Comparison of ENCODE assay signal across 10 cellular contexts in genomic region chr4:184457530-184458249, GRCh38. TPM values are rescaled to one million over a fixed set of nuclear protein-coding genes. Genes with fewer than 3 reads are reported as not detected.
A peak's percentile ranks its signal among the peaks of the same experiment; 100 is the strongest.
DNase-seq lines count a peak whose midpoint lies in the region; ATAC-seq and TF ChIP-seq lines count a peak whose summit lies in the region.
"Had no signal": no experiment of that assay in that cellular context is flagged by ENCODE, and none has a peak within 500 bp of the region (broad histone marks: within the 10 kb centered on the region; RNA-seq: fewer than 3 reads in every experiment).

No MANE protein-coding gene starts in this region.

- no peaks in the 10 kb centered on the region for H3K27me3 Mint-ChIP-seq in nephron progenitor cell (ENCODE audit: low read depth, poor library complexity)

- no peak for TF ChIP-seq EP300 in transverse colon (IDR thresholded peaks at IDR 0.05; ENCODE audit: low read depth)

- H3K27me3 ChIP-seq in right atrium auricular region (no peaks in the 10 kb centered on the region), KMS-11 (ENCODE audit: insufficient read depth, low read depth) (no peaks in the 10 kb centered on the region), transverse colon (no peaks in the 10 kb centered on the region)
- H3K27me3 ChIP-seq: gastrocnemius medialis had no signal

- H4K20me1 ChIP-seq in KMS-11 (ENCODE audit: insufficient read depth): no peaks in the 10 kb centered on the region

- DNase-seq in Right ventricle myocardium inferior (ENCODE audit: missing footprints) (no peak), right atrium auricular region (ENCODE audit: low spot score) (no peak), cerebellar nuclear complex (lab: John Stamatoyannopoulos, UW) (peak; percentile 48 to 62), transverse colon (peak; percentile 52), nephron progenitor cell (no peak)
- no peak for DNase-seq in stimulated activated naive CD4-positive, alpha-beta T cell treated with Interleukin-2 at 50 U/mL for 16 hours (lab: John Stamatoyannopoulos, UW)
- DNase-seq: NCI-H1694 had no signal

- H3K9me3 ChIP-seq in right atrium auricular region (no peaks in the 10 kb centered on the region), transverse colon (no peaks in the 10 kb centered on the region)
- H3K9me3 ChIP-seq: gastrocnemius medialis had no signal

- H3K4me2 ChIP-seq in KMS-11: peak overlapping the region; percentile 72

- H3K27ac Mint-ChIP-seq in nephron progenitor cell: no peak overlapping the region

- peaks cover 90% of the 10 kb centered on the region for H3K79me2 ChIP-seq in KMS-11 (ENCODE audit: insufficient read depth, low read depth)

- no peak overlapping the region for H2AFZ ChIP-seq in KMS-11 (ENCODE audit: low read depth)

- H3K9ac ChIP-seq in KMS-11: peak overlapping the region; percentile 26; the same call in 1 of the 2 replicates

- intact Hi-C loops in Right ventricle myocardium inferior (cut with DNase I): no loop called here
- intact Hi-C loops in transverse colon (cut with DNase I; ENCODE audit: low total_unique reads): no loop called here

- H3K9me3 Mint-ChIP-seq in nephron progenitor cell: no peaks in the 10 kb centered on the region

- ATAC-seq in Right ventricle myocardium inferior (peak; percentile 24), HG02870 (IDR thresholded peaks at IDR 0.05; ENCODE audit: unreplicated experiment) (no peak)
- ATAC-seq: gastrocnemius medialis had no signal

- no peak for TF ChIP-seq POLR2A in transverse colon (IDR thresholded peaks at IDR 0.05)

- H3K27ac ChIP-seq in right atrium auricular region: no peak overlapping the region
- peak overlapping the region; percentile 68 for H3K27ac ChIP-seq in KMS-11
- peak overlapping the region in 2 of 4 donors; percentile 39 to 44 for H3K27ac ChIP-seq in transverse colon

- H3K4me3 ChIP-seq in right atrium auricular region: no peak overlapping the region
- H3K4me3 ChIP-seq in KMS-11 (IDR thresholded peaks at IDR 0.05; ENCODE audit: insufficient read depth, low read depth, low read length): no peak overlapping the region
- no peak overlapping the region for H3K4me3 ChIP-seq in transverse colon
- H3K4me3 ChIP-seq: gastrocnemius medialis had no signal

- H3K4me3 Mint-ChIP-seq in nephron progenitor cell: no peak overlapping the region

- H3K36me3 ChIP-seq in right atrium auricular region: peaks cover 4% of the 10 kb centered on the region
- H3K36me3 ChIP-seq in KMS-11 (ENCODE audit: insufficient read depth): no peaks in the 10 kb centered on the region
- H3K36me3 ChIP-seq in transverse colon: no peaks in the 10 kb centered on the region
- H3K36me3 ChIP-seq: gastrocnemius medialis had no signal

- no peak for TF ChIP-seq CTCF in right atrium auricular region (IDR thresholded peaks at IDR 0.05)
- 0 out of 2 replicates have a peak, but pooled peaks have one; percentile 25 for TF ChIP-seq CTCF in KMS-11 (conservative IDR thresholded peaks at IDR 0.05; ENCODE audit: low read depth, low read length)
- TF ChIP-seq CTCF in transverse colon (IDR thresholded peaks at IDR 0.05): no peak
- no peak for TF ChIP-seq CTCF in nephron progenitor cell (IDR thresholded peaks at IDR 0.05)

- H3K4me1 Mint-ChIP-seq in nephron progenitor cell: peaks cover 51% of the 10 kb centered on the region

- H3K36me3 Mint-ChIP-seq in nephron progenitor cell (ENCODE audit: low read depth): no peaks in the 10 kb centered on the region

- peaks cover 0 to 68% of the 10 kb centered on the region in 2 donors for H3K4me1 ChIP-seq in right atrium auricular region
- H3K4me1 ChIP-seq in KMS-11 (ENCODE audit: low read depth, poor library complexity, severe bottlenecking): peaks cover 87% of the 10 kb centered on the region
- peaks cover 26 to 58% (median 29%) of the 10 kb centered on the region in 4 donors for H3K4me1 ChIP-seq in transverse colon

- WGBS in transverse colon (ENCODE audit: low coverage in 1 of 2), 2 donors: 51 to 64% methylated on average over 5 to 11 of the region's 11 CpGs

- in situ Hi-C loops in transverse colon (cut with MboI; ENCODE audit: low pct_ligation_motif_present in 1 of 4, low pct_unique_long_range_greater_than_20kb in 1 of 4, low sequenced_read_pairs in 3 of 4): no loop called here

RNA-seq across cellular contexts. Expression of gene IRF2, which starts 16.7 kb away (rescaled TPM):
- 34.0 TPM for total RNA-seq in Right ventricle myocardium inferior
- total RNA-seq in right atrium auricular region: 10 to 100 TPM; 17.7 to 24.5 TPM
- 10 to 100 TPM; 15.3 to 85.3 (median 42.5) TPM for total RNA-seq in transverse colon

Comparison
In these comparisons a context has a peak if more than half of its experiments do, and no peak if none do; other contexts are left out.
1. DNase-seq: peak in cerebellar nuclear complex (2 of 2) and transverse colon (single experiment); none in Right ventricle myocardium inferior (single experiment), right atrium auricular region (single experiment), stimulated activated naive CD4-positive, alpha-beta T cell treated with Interleukin-2 at 50 U/mL for 16 hours (single experiment) and nephron progenitor cell (single experiment).